Comparison of ENCODE assay signal across 16 cellular contexts in genomic region chr7:70833726-70834125, GRCh38.
A peak's percentile ranks its signal among the peaks of the same experiment; 100 is the strongest.
DNase-seq lines count a peak whose midpoint lies in the region; ATAC-seq, FAIRE-seq and TF ChIP-seq lines count a peak whose summit lies in the region.
"Had no signal": no experiment of that assay in that cellular context is flagged by ENCODE, and none has a peak within 500 bp of the region (broad histone marks: within the 10 kb centered on the region; RNA-seq: fewer than 3 reads in every experiment).

No MANE protein-coding gene starts in this region.

- H3K27me3 ChIP-seq in keratinocyte (ENCODE audit: control insufficient read depth, extremely low read depth, insufficient read depth, low read length): no peaks in the 10 kb centered on the region

- no peak overlapping the region for H3K27ac Mint-ChIP-seq in natural killer cell

- dilution Hi-C loops in keratinocyte (cut with MboI; ENCODE audit: extremely low pct_ligation_motif_present, low sequenced_read_pairs): no loop called here

- H3K9ac ChIP-seq in keratinocyte (ENCODE audit: control insufficient read depth, extremely low read depth, insufficient read depth, low read length): no peak overlapping the region

- H3K4me3 Mint-ChIP-seq in natural killer cell: no peak overlapping the region

- DNase-seq in COLO829 (ENCODE audit: low spot score) (peak; percentile 15), LHCN-M2 (ENCODE audit: low read depth) (peak; percentile 69), astrocyte of the cerebellum (ENCODE audit: low read depth) (peak; percentile 95), keratinocyte (ENCODE audit: low read depth, low spot score) (peak; percentile 26), natural killer cell (no peak)
- DNase-seq: activated CD4-positive, alpha-beta T cell treated with anti-CD3 and anti-CD28 coated beads for 4 hours; adrenal gland; cortex of kidney; HCEC 1CT; Kasumi-1; NCI-H1930; T-helper 9 cell had no signal

- H2AFZ ChIP-seq in keratinocyte (ENCODE audit: control insufficient read depth, low read length): no peak overlapping the region

- H3K36me3 Mint-ChIP-seq in natural killer cell: no peaks in the 10 kb centered on the region

- intact Hi-C loops in natural killer cell (cut with micrococcal nuclease): no loop called here

- H3K9me3 Mint-ChIP-seq in natural killer cell: no peaks in the 10 kb centered on the region

- H3K4me1 Mint-ChIP-seq in natural killer cell: peaks cover 8 to 15% of the 10 kb centered on the region in 2 donors

- no peaks in the 10 kb centered on the region for H3K36me3 ChIP-seq in keratinocyte (ENCODE audit: control insufficient read depth in 2 of 2, extremely low read depth in 1 of 2, insufficient read depth in 2 of 2, low read length in 2 of 2)
- H3K36me3 ChIP-seq: adrenal gland, neutrophil had no signal

- no peaks in the 10 kb centered on the region for H3K9me1 ChIP-seq in keratinocyte (ENCODE audit: control insufficient read depth, extremely low read depth, insufficient read depth, low read length)

- peak; percentile 92 for FAIRE-seq in keratinocyte (lab: Jason Lieb, UNC)

- no peaks in the 10 kb centered on the region for H4K20me1 ChIP-seq in keratinocyte (ENCODE audit: control insufficient read depth, extremely low read depth, insufficient read depth, low read length)

- no peaks in the 10 kb centered on the region for H3K9me3 ChIP-seq in keratinocyte (ENCODE audit: control insufficient read depth, low read depth, low read length)
- H3K9me3 ChIP-seq: adrenal gland, neutrophil had no signal

- no peak overlapping the region for H3K4me3 ChIP-seq in astrocyte of the cerebellum (ENCODE audit: low read depth, low read length)
- no peak overlapping the region for H3K4me3 ChIP-seq in keratinocyte (ENCODE audit: control insufficient read depth in 2 of 3, extremely low read depth in 1 of 3, insufficient read depth in 2 of 3, low read depth in 1 of 3, low read length in 3 of 3)
- H3K4me3 ChIP-seq: adrenal gland had no signal

- H3K27ac ChIP-seq in keratinocyte (ENCODE audit: control insufficient read depth, insufficient read depth, low read length): no peak overlapping the region
- H3K27ac ChIP-seq: adrenal gland, neutrophil had no signal

- ATAC-seq in natural killer cell: no peak
- no peak for ATAC-seq in HG03469 (IDR thresholded peaks at IDR 0.05; ENCODE audit: unreplicated experiment)
- ATAC-seq in GM21619 (IDR thresholded peaks at IDR 0.05; ENCODE audit: unreplicated experiment): no peak
- no peak for ATAC-seq in HG03442 (IDR thresholded peaks at IDR 0.05; ENCODE audit: unreplicated experiment)

- no peaks in the 10 kb centered on the region for H3K79me2 ChIP-seq in keratinocyte (ENCODE audit: control insufficient read depth, insufficient read depth, low read length)

- peaks cover 6 to 9% of the 10 kb centered on the region in 2 donors for H3K27me3 Mint-ChIP-seq in natural killer cell (ENCODE audit: low read depth in 2 of 2)

- TF ChIP-seq CTCF in astrocyte of the cerebellum (IDR thresholded peaks at IDR 0.05; ENCODE audit: low read depth, low read length, missing control alignments) (no peak), keratinocyte (optimal IDR thresholded peaks at IDR 0.05 in 1 of 3, IDR thresholded peaks at IDR 0.05 in 1 of 3, conservative IDR thresholded peaks at IDR 0.05 in 1 of 3; ENCODE audit: extremely low read depth in 1 of 3, insufficient read depth in 2 of 3, low read length in 3 of 3) (no peak), natural killer cell (IDR thresholded peaks at IDR 0.05) (no peak)

- peaks cover 3% of the 10 kb centered on the region for H3K4me1 ChIP-seq in keratinocyte (ENCODE audit: control insufficient read depth, extremely low read depth, insufficient read depth, low read length)
- H3K4me1 ChIP-seq: adrenal gland had no signal

- no peak overlapping the region for H3K4me2 ChIP-seq in keratinocyte (ENCODE audit: control insufficient read depth, extremely low read depth, insufficient read depth, low read depth, low read length)

- in situ Hi-C loops in astrocyte of the cerebellum (cut with HindIII; ENCODE audit: low sequenced_read_pairs): no loop called here
